ENCODE assay signal across 8 cellular contexts in the genomic region with DNA sequence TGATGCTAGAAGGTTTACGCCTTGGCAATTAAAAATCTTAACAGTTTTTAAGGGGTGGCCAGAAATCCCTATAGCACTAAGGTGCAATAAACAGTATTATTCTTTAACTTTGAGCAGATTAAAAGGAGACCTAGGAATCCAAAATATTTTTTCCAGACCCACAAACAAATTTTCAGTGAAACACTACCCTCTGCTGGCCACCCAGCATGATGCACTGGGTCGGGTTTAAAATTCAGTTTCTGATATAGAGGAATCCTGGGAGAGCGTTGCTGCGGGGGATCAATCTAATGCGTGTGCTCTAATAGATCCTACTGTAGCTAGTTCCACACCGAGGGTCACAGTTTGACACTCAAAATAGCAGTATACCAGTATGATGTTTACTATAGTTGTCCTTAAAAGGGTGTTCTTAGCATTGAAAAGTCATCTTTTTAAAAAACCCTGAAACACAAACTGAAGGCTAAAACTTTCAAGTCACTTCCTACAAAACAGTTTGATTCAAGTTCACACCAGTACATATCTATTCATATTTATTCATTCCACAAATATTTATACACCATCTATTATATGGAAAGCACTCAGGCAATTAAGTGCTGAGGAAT. TPM values are rescaled to one million over a fixed set of nuclear protein-coding genes. Genes with fewer than 3 reads are reported as not detected.
DNase-seq lines count a peak whose midpoint lies in the region; ATAC-seq, FAIRE-seq and TF ChIP-seq lines count a peak whose summit lies in the region.

No MANE protein-coding gene starts in this region.

- intact Hi-C loops in right cardiac atrium (cut with DNase I) (loop anchor here in 3 of 4 donors (5.0 kb wide), 3 partner anchors 723 to 803 kb away; no protein-coding TSS in a partner anchor), sciatic nerve (cut with DNase I) (loop anchor here (10.0 kb wide), 1 partner anchor 791 kb away; no protein-coding TSS in a partner anchor)

- H3K27ac ChIP-seq in right cardiac atrium (ENCODE audit: low read length), result no peak overlapping the region

- FAIRE-seq in GM12891 (lab: Jason Lieb, UNC) (peak; percentile 77), RCC 7860 (lab: Jason Lieb, UNC) (peak; percentile 71)

- H3K27me3 ChIP-seq in right cardiac atrium (ENCODE audit: control insufficient read depth, insufficient read depth), result no peaks in the 10 kb centered on the region

- TF ChIP-seq POLR2A in GM12891 (IDR thresholded peaks at IDR 0.05; ENCODE audit: low read depth, low read length), result no peak

- ATAC-seq in HG03571 (IDR thresholded peaks at IDR 0.05; ENCODE audit: unreplicated experiment), result peak; percentile 53
- peak; percentile 51 to 57 for ATAC-seq in right cardiac atrium
- peak; percentile 64 for ATAC-seq in sciatic nerve
- no peak for ATAC-seq in GM19455 (IDR thresholded peaks at IDR 0.05; ENCODE audit: unreplicated experiment)

- H3K4me3 ChIP-seq in AG09309 (ENCODE audit: control insufficient read depth, low read depth, low read length) (no peak overlapping the region), astrocyte of the cerebellum (ENCODE audit: low read depth, low read length) (no peak overlapping the region), right cardiac atrium (ENCODE audit: low read length) (no peak overlapping the region)

- in situ Hi-C loops in astrocyte of the cerebellum (cut with HindIII; ENCODE audit: low sequenced_read_pairs), result no loop called here

- WGBS in right cardiac atrium, result 17% methylated on average over 6 of the region's 6 CpGs

- DNase-seq in AG09309 (ENCODE audit: low read depth), result peak; percentile 14
- DNase-seq in GM12891 (ENCODE audit: insufficient read length, low spot score), result no peak
- peak; percentile 26 for DNase-seq in RCC 7860 (ENCODE audit: low spot score)
- no peak for DNase-seq in astrocyte of the cerebellum (ENCODE audit: low read depth)
- DNase-seq in right cardiac atrium, result peak in 1 of 3 donors; percentile 55
- peak; percentile 61 for DNase-seq in sciatic nerve (ENCODE audit: low spot score)

- H3K4me1 ChIP-seq in right cardiac atrium (ENCODE audit: control insufficient read depth, insufficient read depth, low read length), result no peaks in the 10 kb centered on the region

- H3K9me3 ChIP-seq in right cardiac atrium (ENCODE audit: control insufficient read depth, low read length), result no peaks in the 10 kb centered on the region

- peak; percentile 73 for TF ChIP-seq CTCF in AG09309 (IDR thresholded peaks at IDR 0.05; ENCODE audit: control insufficient read depth, insufficient read depth, low read depth, low read length, missing control alignments)
- peak; percentile 79 for TF ChIP-seq CTCF in astrocyte of the cerebellum (IDR thresholded peaks at IDR 0.05; ENCODE audit: low read depth, low read length, missing control alignments)

TF ChIP-seq in GM12891, 5 proteins besides CTCF, POLR2A, EP300 and RAD21:
- TF ChIP-seq TAF1 (IDR thresholded peaks at IDR 0.05; ENCODE audit: low read depth, low read length) (no peak), SPI1 (IDR thresholded peaks at IDR 0.05; ENCODE audit: low read depth, low read length) (no peak), POU2F2 (IDR thresholded peaks at IDR 0.05; ENCODE audit: low read depth, low read length) (no peak), POLR2AphosphoS5 (IDR thresholded peaks at IDR 0.05; ENCODE audit: low read depth, low read length) (no peak), PAX5 (IDR thresholded peaks at IDR 0.05; ENCODE audit: insufficient read depth, low read length, severe bottlenecking) (no peak)

RNA-seq across cellular contexts. Expression of gene UBE3D, which starts 10.2 kb away (rescaled TPM):
- polyA plus RNA-seq in GM12891 (2012; ENCODE audit: low read depth, missing spikeins), result 2.1 TPM
- total RNA-seq in right cardiac atrium, result 1 to 10 TPM; 2.8 to 4.1 (median 3.8) TPM
- 2.3 TPM for polyA plus RNA-seq in right cardiac atrium
- 11.3 TPM for total RNA-seq in sciatic nerve

RNA-seq across cellular contexts. Expression of gene DOP1A, which starts 12.0 kb away (rescaled TPM):
- 5.2 TPM for polyA plus RNA-seq in GM12891 (2012; ENCODE audit: low read depth, missing spikeins)
- total RNA-seq in right cardiac atrium (10 to 100 TPM; 19.1 to 19.9 (median 19.5) TPM), sciatic nerve (42.7 TPM)
- 6.5 TPM for polyA plus RNA-seq in right cardiac atrium

Comparison
In these comparisons a context has a peak if more than half of its experiments do, and no peak if none do; other contexts are left out.
1. DNase-seq: peak in AG09309 (single experiment), RCC 7860 (single experiment) and sciatic nerve (single experiment); none in GM12891 (single experiment) and astrocyte of the cerebellum (single experiment).